Comparison of ENCODE assay signal across 8 cellular contexts in the genomic region with DNA sequence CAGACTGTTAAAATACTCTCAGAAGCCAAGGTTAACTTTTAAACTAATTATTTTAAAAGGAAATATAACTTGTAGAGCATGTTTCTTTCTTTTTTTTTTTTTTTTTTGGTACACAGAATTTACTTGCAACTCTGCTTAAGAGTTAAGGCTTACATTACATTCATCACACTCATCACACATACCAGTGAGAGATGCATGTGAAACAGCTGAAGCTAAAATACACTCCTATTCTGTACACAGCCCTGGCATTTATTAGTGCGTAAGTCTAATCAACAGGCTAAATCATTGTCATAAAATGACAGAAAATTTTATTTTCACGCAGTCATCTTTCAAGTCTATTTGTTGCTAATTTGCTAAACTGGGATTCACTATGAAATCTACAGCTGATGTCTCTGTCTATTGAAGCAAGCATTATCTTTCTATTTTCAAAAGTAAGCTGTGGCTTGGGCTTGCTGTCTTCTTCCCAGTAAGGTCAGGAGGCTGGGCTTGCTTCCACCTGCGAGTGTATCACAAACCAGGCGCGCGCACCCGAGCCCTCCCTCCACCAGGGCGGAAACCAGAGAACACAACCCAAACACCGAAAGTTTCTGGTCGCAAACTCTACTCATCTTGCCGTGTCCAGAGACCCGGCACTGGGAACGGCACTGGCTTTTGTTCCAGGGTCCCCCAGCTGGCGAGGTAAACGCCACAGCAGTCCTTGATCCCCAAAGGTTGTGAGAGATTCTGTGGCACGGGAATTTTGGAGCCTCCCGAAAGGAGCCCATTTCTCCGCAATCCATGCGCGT. TPM values are rescaled to one million over a fixed set of nuclear protein-coding genes. Genes with fewer than 3 reads are reported as not detected.
DNase-seq lines count a peak whose midpoint lies in the region; FAIRE-seq and TF ChIP-seq lines count a peak whose summit lies in the region.

No MANE protein-coding gene starts in this region.

- H3K4me3 ChIP-seq in WERI-Rb-1 (ENCODE audit: low read depth, low read length) (peak overlapping the region; percentile 98), smooth muscle cell (peak overlapping the region; percentile 91)

- H3K9ac ChIP-seq in smooth muscle cell (ENCODE audit: low read depth) = peak overlapping the region; percentile 92

- peak overlapping the region; percentile 94 for H3K4me2 ChIP-seq in smooth muscle cell

- H3K27ac ChIP-seq in WERI-Rb-1 (peak overlapping the region; percentile 98), smooth muscle cell (ENCODE audit: low read depth) (peak overlapping the region; percentile 94)

- 2% methylated on average over 20 of the region's 20 CpGs for WGBS in smooth muscle cell (ENCODE audit: low lambda C conversion rate)

- H3K9me3 ChIP-seq in WERI-Rb-1 (ENCODE audit: severe bottlenecking) (no peaks in the 10 kb centered on the region), smooth muscle cell (replicated peaks; ENCODE audit: low read depth) (no peaks in the 10 kb centered on the region)

- H2AFZ ChIP-seq in smooth muscle cell (ENCODE audit: low read depth) = peak overlapping the region; percentile 57

- peaks cover 27% of the 10 kb centered on the region for H3F3A ChIP-seq in smooth muscle cell (ENCODE audit: low read depth)

- H3K79me2 ChIP-seq in smooth muscle cell (ENCODE audit: low read depth) = peaks cover 50% of the 10 kb centered on the region

- H3K36me3 ChIP-seq in WERI-Rb-1 (peaks cover 4% of the 10 kb centered on the region; the same call in 1 of the 2 replicates), smooth muscle cell (ENCODE audit: low read depth) (no peaks in the 10 kb centered on the region)

- TF ChIP-seq CTCF in WERI-Rb-1 (IDR thresholded peaks at IDR 0.05; ENCODE audit: low read depth, low read length) (no peak), smooth muscle cell (IDR thresholded peaks at IDR 0.05; ENCODE audit: borderline replicate concordance, insufficient read depth, poor library complexity, severe bottlenecking) (no peak)

- H3K4me1 ChIP-seq in smooth muscle cell (ENCODE audit: low read depth) = peaks cover 29% of the 10 kb centered on the region

- FAIRE-seq in islet of Langerhans (lab: Jason Lieb, UNC) = peak; percentile 86

- H4K20me1 ChIP-seq in smooth muscle cell (ENCODE audit: low read depth) = no peaks in the 10 kb centered on the region

- H3K27me3 ChIP-seq in WERI-Rb-1 (ENCODE audit: insufficient read depth, low read depth, severe bottlenecking) = no peaks in the 10 kb centered on the region
- no peaks in the 10 kb centered on the region for H3K27me3 ChIP-seq in smooth muscle cell (ENCODE audit: low read depth)

- DNase-seq in NCI-H1436 (lab: John Stamatoyannopoulos, UW) (peak; percentile 30), NCI-H1436 treated with DMSO at 0.1 percent for 48 hours (lab: John Stamatoyannopoulos, UW) (no peak), NCI-H1694 (lab: John Stamatoyannopoulos, UW) (peak; percentile 24), WERI-Rb-1 (peak; percentile 83), smooth muscle cell (lab: John Stamatoyannopoulos, UW; ENCODE audit: unreplicated experiment) (peak; percentile 45), T1000 (lab: John Stamatoyannopoulos, UW) (no peak)
- DNase-seq in central memory CD4-positive, alpha-beta T cell = peak; percentile 64

RNA-seq across cellular contexts. Expression of gene MAML3, which starts 3.9 kb away (rescaled TPM):
- 12.4 and 12.6 TPM in 2 replicates for total RNA-seq in smooth muscle cell
- polyA plus RNA-seq in smooth muscle cell = 4.9 and 5.3 TPM in 2 replicates

Comparison
In these comparisons a context has a peak if more than half of its experiments do, and no peak if none do; other contexts are left out.
1. DNase-seq: peak in NCI-H1436 (single experiment), NCI-H1694 (single experiment), WERI-Rb-1 (single experiment), central memory CD4-positive, alpha-beta T cell (single experiment) and smooth muscle cell (single experiment); none in NCI-H1436 treated with DMSO at 0.1 percent for 48 hours (single experiment) and T1000 (single experiment).